In genomic region chr1:94926365-94926914, GRCh38 we compare ENCODE assay signal across 8 cellular contexts.
DNase-seq lines count a peak whose midpoint lies in the region; ATAC-seq and TF ChIP-seq lines count a peak whose summit lies in the region.

No MANE protein-coding gene starts in this region.

- no peaks in the 10 kb centered on the region for H3K27me3 ChIP-seq in NT2/D1 (ENCODE audit: insufficient read depth, insufficient read length)

- TF ChIP-seq CTCF in AG10803 (conservative IDR thresholded peaks at IDR 0.05; ENCODE audit: low read length) (peak; percentile 47), GM13976 (IDR thresholded peaks at IDR 0.05; ENCODE audit: borderline replicate concordance, control extremely low read depth, extremely low read depth, insufficient read depth, missing control alignments) (no peak), cardiac fibroblast (IDR thresholded peaks at IDR 0.05; ENCODE audit: low read depth, low read length) (peak; percentile 23)

- H3K36me3 ChIP-seq in NT2/D1 (ENCODE audit: insufficient read depth, insufficient read length, low read length), result peaks cover 38% of the 10 kb centered on the region

- in situ Hi-C loops in GM13976 (cut with MboI; ENCODE audit: low sequenced_read_pairs, unreplicated experiment), result no loop called here

- DNase-seq in AG10803 (ENCODE audit: low read depth) (peak; percentile 56), GM13976 (ENCODE audit: low spot score) (peak; percentile 64), NT2/D1 (ENCODE audit: low read depth, low spot score) (no peak), cardiac fibroblast (ENCODE audit: low read depth in 2 of 2) (peak; percentile 61 to 71), islet precursor cell (peak; percentile 75), T1000 (lab: John Stamatoyannopoulos, UW) (no peak)

- ATAC-seq in HG02885 (IDR thresholded peaks at IDR 0.05; ENCODE audit: poor library complexity, unreplicated experiment), result peak; percentile 25

- H3K27ac ChIP-seq in skin epidermis, result peak overlapping the region; percentile 77 to 98 (median 93)

- H3K4me3 ChIP-seq in AG10803 (ENCODE audit: low read length) (peak overlapping the region; percentile 89), NT2/D1 (ENCODE audit: insufficient read length, low read depth) (peak overlapping the region; percentile 89), cardiac fibroblast (replicated peaks in 1 of 2; ENCODE audit: low read depth in 2 of 2, low read length in 2 of 2) (peak overlapping the region; percentile 85 to 87), skin epidermis (peak overlapping the region; percentile 53 to 86 (median 72))

- H3K4me1 ChIP-seq in NT2/D1 (ENCODE audit: insufficient read depth, insufficient read length), result peaks cover 6% of the 10 kb centered on the region

- peak overlapping the region; percentile 98 for H3K9ac ChIP-seq in NT2/D1 (ENCODE audit: insufficient read length, low read depth)

- no peaks in the 10 kb centered on the region for H3K9me3 ChIP-seq in NT2/D1 (ENCODE audit: insufficient read depth, low read length)

Comparison
In these comparisons a context has a peak if more than half of its experiments do, and no peak if none do; other contexts are left out.
1. DNase-seq: peak in AG10803 (single experiment), GM13976 (single experiment), cardiac fibroblast (2 of 2) and islet precursor cell (single experiment); none in NT2/D1 (single experiment) and T1000 (single experiment).
2. Peak in every context shown above with its lines, with median percentiles within 50 percentile points of each other: H3K4me3 ChIP-seq.